ENCODE assay signal across 9 cellular contexts in genomic region chr15:65183847-65184159, GRCh38. TPM values are rescaled to one million over a fixed set of nuclear protein-coding genes. Genes with fewer than 3 reads are reported as not detected.
A peak's percentile ranks its signal among the peaks of the same experiment; 100 is the strongest.
DNase-seq lines count a peak whose midpoint lies in the region; ATAC-seq and TF ChIP-seq lines count a peak whose summit lies in the region.
"Had no signal": no experiment of that assay in that cellular context is flagged by ENCODE, and none has a peak within 500 bp of the region (broad histone marks: within the 10 kb centered on the region; RNA-seq: fewer than 3 reads in every experiment).

No MANE protein-coding gene starts in this region.

- DNase-seq in activated CD4-positive, alpha-beta T cell treated with anti-CD3 and anti-CD28 coated beads, Interleukin-2, amount 10 ng/mL, durations not matched to agents 7 days and 5 days = no peak
- no peak for DNase-seq in activated CD4-positive, alpha-beta T cell treated with anti-CD3 and anti-CD28 coated beads, Interleukin-2, amount 50 U/mL, for 1 hour
- no peak for DNase-seq in activated naive CD8-positive, alpha-beta T cell treated with anti-CD3 and anti-CD28 coated beads, Interleukin-2, amount 10 ng/mL, durations not matched to agents 7 days and 5 days
- DNase-seq in kidney epithelial cell (ENCODE audit: low read depth) (no peak), thoracic aorta (ENCODE audit: low spot score) (no peak), NCI-H128 (lab: John Stamatoyannopoulos, UW; ENCODE audit: unreplicated experiment) (no peak), inferior parietal cortex (ENCODE audit: extremely low spot score) (no peak)
- DNase-seq: DMS79 had no signal

- TF ChIP-seq CTCF in kidney epithelial cell (IDR thresholded peaks at IDR 0.05; ENCODE audit: insufficient read depth, low read length, poor library complexity, severe bottlenecking) (no peak), thoracic aorta (IDR thresholded peaks at IDR 0.05) (no peak)

- POLR2A ChIA-PET in activated CD4-positive, alpha-beta T cell treated with anti-CD3 and anti-CD28 coated beads, Interleukin-2, amount 10 ng/mL, durations not matched to agents 7 days and 5 days (lab: Charles Lee) = no interaction called here
- POLR2A ChIA-PET in activated naive CD8-positive, alpha-beta T cell treated with anti-CD3 and anti-CD28 coated beads, Interleukin-2, amount 10 ng/mL, durations not matched to agents 7 days and 5 days (lab: Charles Lee) = interaction anchor here (0.6 to 3.4 kb wide), 4 partner anchors 102 to 333 kb away, joined by 3 to 49 read pairs (median 24); partner anchors contain the start of genes PARP16 and RNU5B-1

- peak overlapping the region; percentile 96 for H3K4me3 Mint-ChIP-seq in activated CD4-positive, alpha-beta T cell treated with anti-CD3 and anti-CD28 coated beads, Interleukin-2, amount 10 ng/mL, durations not matched to agents 7 days and 5 days
- H3K4me3 Mint-ChIP-seq in activated naive CD8-positive, alpha-beta T cell treated with anti-CD3 and anti-CD28 coated beads, Interleukin-2, amount 10 ng/mL, durations not matched to agents 7 days and 5 days = peak overlapping the region; percentile 99

- peaks cover 23% of the 10 kb centered on the region for H3K36me3 Mint-ChIP-seq in activated CD4-positive, alpha-beta T cell treated with anti-CD3 and anti-CD28 coated beads, Interleukin-2, amount 10 ng/mL, durations not matched to agents 7 days and 5 days (ENCODE audit: low read depth)
- H3K36me3 Mint-ChIP-seq in activated naive CD8-positive, alpha-beta T cell treated with anti-CD3 and anti-CD28 coated beads, Interleukin-2, amount 10 ng/mL, durations not matched to agents 7 days and 5 days = peaks cover 6% of the 10 kb centered on the region

- CTCF ChIA-PET in activated CD4-positive, alpha-beta T cell treated with anti-CD3 and anti-CD28 coated beads, Interleukin-2, amount 10 ng/mL, durations not matched to agents 7 days and 5 days (lab: Charles Lee) = no interaction called here

- H3K27ac ChIP-seq in thoracic aorta = peak overlapping the region; percentile 94 to 95

- no peaks in the 10 kb centered on the region for H3K9me3 ChIP-seq in thoracic aorta

- H3K27me3 ChIP-seq in kidney epithelial cell (ENCODE audit: control insufficient read depth, insufficient read depth, low read length) (no peaks in the 10 kb centered on the region), thoracic aorta (replicated peaks; ENCODE audit: insufficient read depth) (no peaks in the 10 kb centered on the region)

- H3K27me3 Mint-ChIP-seq in activated CD4-positive, alpha-beta T cell treated with anti-CD3 and anti-CD28 coated beads, Interleukin-2, amount 10 ng/mL, durations not matched to agents 7 days and 5 days = no peaks in the 10 kb centered on the region
- no peaks in the 10 kb centered on the region for H3K27me3 Mint-ChIP-seq in activated naive CD8-positive, alpha-beta T cell treated with anti-CD3 and anti-CD28 coated beads, Interleukin-2, amount 10 ng/mL, durations not matched to agents 7 days and 5 days

- peaks cover 13 to 15% of the 10 kb centered on the region in 2 donors for H3K4me1 ChIP-seq in thoracic aorta (ENCODE audit: control insufficient read depth in 1 of 2, low read depth in 2 of 2)

- no peaks in the 10 kb centered on the region for H3K9me3 Mint-ChIP-seq in activated CD4-positive, alpha-beta T cell treated with anti-CD3 and anti-CD28 coated beads, Interleukin-2, amount 10 ng/mL, durations not matched to agents 7 days and 5 days
- H3K9me3 Mint-ChIP-seq in activated naive CD8-positive, alpha-beta T cell treated with anti-CD3 and anti-CD28 coated beads, Interleukin-2, amount 10 ng/mL, durations not matched to agents 7 days and 5 days = no peaks in the 10 kb centered on the region

- H3K36me3 ChIP-seq in kidney epithelial cell (ENCODE audit: control insufficient read depth, insufficient read depth, low read length) (no peaks in the 10 kb centered on the region), thoracic aorta (peaks cover 3% of the 10 kb centered on the region)

- H3K4me3 ChIP-seq in kidney epithelial cell (ENCODE audit: low read depth, low read length) = peak overlapping the region; percentile 95
- peak overlapping the region; percentile 90 for H3K4me3 ChIP-seq in thoracic aorta

- no peak for ATAC-seq in activated naive CD8-positive, alpha-beta T cell treated with anti-CD3 and anti-CD28 coated beads, Interleukin-2, amount 10 ng/mL, durations not matched to agents 7 days and 5 days (ENCODE audit: low read depth)
- ATAC-seq in thoracic aorta (ENCODE audit: insufficient number of reproducible peaks, low FRiP score, low read depth) (no peak), HG03378 (IDR thresholded peaks at IDR 0.05; ENCODE audit: unreplicated experiment) (no peak)

- peak overlapping the region; percentile 90 for H3K27ac Mint-ChIP-seq in activated CD4-positive, alpha-beta T cell treated with anti-CD3 and anti-CD28 coated beads, Interleukin-2, amount 10 ng/mL, durations not matched to agents 7 days and 5 days
- H3K27ac Mint-ChIP-seq in activated naive CD8-positive, alpha-beta T cell treated with anti-CD3 and anti-CD28 coated beads, Interleukin-2, amount 10 ng/mL, durations not matched to agents 7 days and 5 days = peak overlapping the region; percentile 92

- H3K4me1 Mint-ChIP-seq in activated CD4-positive, alpha-beta T cell treated with anti-CD3 and anti-CD28 coated beads, Interleukin-2, amount 10 ng/mL, durations not matched to agents 7 days and 5 days = peaks cover 26% of the 10 kb centered on the region
- peaks cover 20% of the 10 kb centered on the region for H3K4me1 Mint-ChIP-seq in activated naive CD8-positive, alpha-beta T cell treated with anti-CD3 and anti-CD28 coated beads, Interleukin-2, amount 10 ng/mL, durations not matched to agents 7 days and 5 days

RNA-seq across cellular contexts. Expression of gene CLPX, which starts 1.3 kb away (rescaled TPM):
- total RNA-seq in activated CD4-positive, alpha-beta T cell treated with anti-CD3 and anti-CD28 coated beads, Interleukin-2, amount 10 ng/mL, durations not matched to agents 7 days and 5 days = 10 to 100 TPM; 44.9 to 47.3 TPM
- total RNA-seq in activated naive CD8-positive, alpha-beta T cell treated with anti-CD3 and anti-CD28 coated beads, Interleukin-2, amount 10 ng/mL, durations not matched to agents 7 days and 5 days = 10 to 100 TPM; 45.8 to 47.4 TPM
- total RNA-seq in kidney epithelial cell = 28.1 and 29.6 TPM in 2 replicates
- 10 to 100 TPM; 19.8 to 50.5 TPM for total RNA-seq in thoracic aorta

RNA-seq across cellular contexts. Expression of gene CILP, which starts 27.5 kb away (rescaled TPM):
- total RNA-seq in activated CD4-positive, alpha-beta T cell treated with anti-CD3 and anti-CD28 coated beads, Interleukin-2, amount 10 ng/mL, durations not matched to agents 7 days and 5 days = under 1 TPM; 0.04 to 0.12 TPM
- under 1 TPM; 0.17 TPM for total RNA-seq in activated naive CD8-positive, alpha-beta T cell treated with anti-CD3 and anti-CD28 coated beads, Interleukin-2, amount 10 ng/mL, durations not matched to agents 7 days and 5 days
- total RNA-seq in kidney epithelial cell (not detected in 2 replicates), thoracic aorta (10 to 100 TPM in 1 of 2 donors, 1 to 10 TPM in 1; 8.5 to 15.8 TPM)

RNA-seq across cellular contexts. Expression of gene PDCD7, which starts 50.2 kb away (rescaled TPM):
- 10 to 100 TPM; 19.5 to 26.5 TPM for total RNA-seq in activated CD4-positive, alpha-beta T cell treated with anti-CD3 and anti-CD28 coated beads, Interleukin-2, amount 10 ng/mL, durations not matched to agents 7 days and 5 days
- 10 to 100 TPM; 39.4 to 42.2 TPM for total RNA-seq in activated naive CD8-positive, alpha-beta T cell treated with anti-CD3 and anti-CD28 coated beads, Interleukin-2, amount 10 ng/mL, durations not matched to agents 7 days and 5 days
- total RNA-seq in kidney epithelial cell (20.2 and 25.6 TPM in 2 replicates), thoracic aorta (10 to 100 TPM; 18.5 to 26.7 TPM)
